In genomic region chr19:10624585-10624984, GRCh38 we compare ENCODE assay signal across 1 cellular context.
TF ChIP-seq lines count a peak whose summit lies in the region.

No MANE protein-coding gene starts in this region.

TF ChIP-seq in HCT116, 20 proteins besides CTCF, POLR2A, EP300 and RAD21:
- TF ChIP-seq MAX (IDR thresholded peaks at IDR 0.05): no peak
- TF ChIP-seq YY1 (IDR thresholded peaks at IDR 0.05; ENCODE audit: extremely low read depth, insufficient replicate concordance, low read depth, low read length): no peak
- no peak for TF ChIP-seq ZFX (IDR thresholded peaks at IDR 0.05)
